Comparison of ENCODE assay signal across 8 cellular contexts in the genomic region with DNA sequence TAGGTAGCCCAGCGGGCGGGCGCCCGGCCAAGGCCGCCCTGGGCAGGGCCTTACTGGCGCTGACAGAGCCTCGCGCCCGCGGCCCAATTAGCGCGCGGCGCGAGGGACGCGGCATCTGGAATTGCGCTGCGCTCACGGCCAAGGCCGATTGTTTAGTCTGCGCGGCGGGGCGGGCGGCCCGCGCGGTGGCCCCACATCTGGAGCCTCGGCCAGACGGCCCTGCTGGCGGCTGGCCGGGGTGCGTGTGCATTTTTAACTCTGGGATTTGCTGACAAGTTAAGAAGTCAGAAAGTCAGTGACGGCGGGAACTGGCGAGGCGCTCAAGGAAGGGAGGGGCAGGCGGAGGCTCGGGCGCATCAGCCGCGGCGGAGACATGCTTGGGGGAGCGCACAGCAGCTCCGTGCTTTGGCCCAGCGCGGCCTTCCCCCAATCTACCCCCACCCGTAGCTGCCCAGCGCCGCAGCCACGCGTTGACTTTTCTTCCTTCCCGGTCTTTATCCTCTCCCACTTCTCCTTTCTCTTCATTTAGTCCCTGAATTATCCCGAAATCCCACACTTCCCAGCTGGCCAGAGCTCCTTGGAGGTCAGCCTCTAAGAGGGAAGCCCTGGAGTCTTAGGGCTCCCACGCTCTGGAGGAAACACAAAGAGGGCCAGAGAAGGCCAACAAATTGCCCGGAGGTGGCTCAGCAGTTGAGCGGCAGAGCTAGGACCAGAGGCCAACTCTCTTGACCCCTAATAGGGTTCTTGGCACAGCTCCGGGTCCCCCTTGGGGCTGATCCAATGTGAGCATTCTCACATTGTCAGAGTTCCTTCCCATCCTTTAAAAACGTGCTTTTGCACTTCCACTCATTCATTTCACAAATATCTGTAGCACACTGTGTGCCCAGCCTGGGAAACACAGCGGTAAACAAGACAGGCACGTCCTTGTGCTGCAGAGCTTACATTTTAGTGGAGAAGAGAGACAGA. TPM values are rescaled to one million over a fixed set of nuclear protein-coding genes. Genes with fewer than 3 reads are reported as not detected.
DNase-seq lines count a peak whose midpoint lies in the region; ATAC-seq and TF ChIP-seq lines count a peak whose summit lies in the region.

No MANE protein-coding gene starts in this region.

- ATAC-seq in HG03354 (IDR thresholded peaks at IDR 0.05; ENCODE audit: poor library complexity, severe bottlenecking, unreplicated experiment) = peak; percentile 64

- H3K36me3 ChIP-seq in left ventricle myocardium inferior = no peaks in the 10 kb centered on the region

- peak overlapping the region; percentile 62 for H3K4me3 ChIP-seq in left ventricle myocardium inferior

- H3K9me3 ChIP-seq in left ventricle myocardium inferior (replicated peaks) = no peaks in the 10 kb centered on the region

- H3K27ac Mint-ChIP-seq in activated naive CD4-positive, alpha-beta T cell treated with anti-CD3 and anti-CD28 coated beads, Interleukin-2, amount 50 U/mL, for 24 hours = no peak overlapping the region

- no peak for TF ChIP-seq CTCF in left ventricle myocardium inferior (IDR thresholded peaks at IDR 0.05; ENCODE audit: borderline replicate concordance)

- H3K9me3 Mint-ChIP-seq in activated naive CD4-positive, alpha-beta T cell treated with anti-CD3 and anti-CD28 coated beads, Interleukin-2, amount 50 U/mL, for 24 hours = no peaks in the 10 kb centered on the region

- peaks cover 40% of the 10 kb centered on the region for H3K27me3 Mint-ChIP-seq in activated naive CD4-positive, alpha-beta T cell treated with anti-CD3 and anti-CD28 coated beads, Interleukin-2, amount 50 U/mL, for 24 hours

- H3K4me1 Mint-ChIP-seq in activated naive CD4-positive, alpha-beta T cell treated with anti-CD3 and anti-CD28 coated beads, Interleukin-2, amount 50 U/mL, for 24 hours = peaks cover 18% of the 10 kb centered on the region

- intact Hi-C loops in left ventricle myocardium inferior (cut with micrococcal nuclease) = no loop called here

- peak overlapping the region; percentile 63 for H3K4me3 Mint-ChIP-seq in activated naive CD4-positive, alpha-beta T cell treated with anti-CD3 and anti-CD28 coated beads, Interleukin-2, amount 50 U/mL, for 24 hours

- no peaks in the 10 kb centered on the region for H3K36me3 Mint-ChIP-seq in activated naive CD4-positive, alpha-beta T cell treated with anti-CD3 and anti-CD28 coated beads, Interleukin-2, amount 50 U/mL, for 24 hours

- H3K4me1 ChIP-seq in left ventricle myocardium inferior = peaks cover 30% of the 10 kb centered on the region

- peak overlapping the region; percentile 80 for H3K27ac ChIP-seq in left ventricle myocardium inferior (replicated peaks)

- DNase-seq in activated CD4-positive, alpha-beta T cell treated with anti-CD3 and anti-CD28 coated beads for 48 hours = peak; percentile 41
- DNase-seq in activated CD4-positive, alpha-beta T cell treated with anti-CD3 and anti-CD28 coated beads, Interleukin-2, amount 50 U/mL, for 4 hours = no peak
- peak; percentile 83 for DNase-seq in left ventricle myocardium inferior
- peak; percentile 33 for DNase-seq in pons (ENCODE audit: low spot score)
- no peak for DNase-seq in OCI-M2 (lab: John Stamatoyannopoulos, UW; ENCODE audit: unreplicated experiment)
- DNase-seq in activated CD8-positive, alpha-beta memory T cell treated with anti-CD3 and anti-CD28 coated beads, Interleukin-2, amount 50 U/mL, for 4 hours = no peak

- H3K27me3 ChIP-seq in left ventricle myocardium inferior (ENCODE audit: low read depth) = peaks cover 79% of the 10 kb centered on the region

RNA-seq across cellular contexts. Expression of a gene that starts 40.8 kb away (rescaled TPM):
- 15.0 TPM for total RNA-seq in left ventricle myocardium inferior

Comparison
In these comparisons a context has a peak if more than half of its experiments do, and no peak if none do; other contexts are left out.
1. DNase-seq: peak in activated CD4-positive, alpha-beta T cell treated with anti-CD3 and anti-CD28 coated beads for 48 hours (single experiment), left ventricle myocardium inferior (single experiment) and pons (single experiment); none in activated CD4-positive, alpha-beta T cell treated with anti-CD3 and anti-CD28 coated beads, Interleukin-2, amount 50 U/mL, for 4 hours (0 of 2), OCI-M2 (single experiment) and activated CD8-positive, alpha-beta memory T cell treated with anti-CD3 and anti-CD28 coated beads, Interleukin-2, amount 50 U/mL, for 4 hours (single experiment).